Comparison of ENCODE assay signal across 8 cellular contexts in the genomic region with DNA sequence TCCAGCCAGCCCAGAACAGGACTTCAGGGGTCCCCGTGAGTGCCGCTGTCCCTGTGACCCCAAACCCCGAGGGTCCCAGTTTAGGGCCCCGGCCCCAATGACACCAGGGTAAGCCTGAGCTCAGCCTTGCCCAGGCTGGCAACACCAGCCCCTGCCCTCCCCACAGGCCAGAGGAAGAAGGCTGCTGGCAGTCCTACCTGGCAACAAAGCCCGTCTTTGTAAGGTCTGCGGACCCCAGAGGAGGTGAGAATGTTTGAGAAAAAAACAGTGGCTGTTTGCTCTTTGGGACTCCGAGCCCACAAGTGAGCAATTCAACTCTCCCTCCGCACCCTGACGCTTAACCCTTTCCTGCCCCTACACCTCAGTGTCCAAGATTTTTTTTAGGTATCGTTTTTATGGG. TPM values are rescaled to one million over a fixed set of nuclear protein-coding genes. Genes with fewer than 3 reads are reported as not detected.
DNase-seq lines count a peak whose midpoint lies in the region; ATAC-seq and TF ChIP-seq lines count a peak whose summit lies in the region.

No MANE protein-coding gene starts in this region.

- DNase-seq in cardiac muscle cell (ENCODE audit: low read depth in 1 of 2, low spot score in 1 of 2) (peak in 1 of 2 donors; percentile 26), Right ventricle myocardium inferior (ENCODE audit: missing footprints) (no peak), cortex of kidney (lab: John Stamatoyannopoulos, UW) (no peak), mucosa of gallbladder (ENCODE audit: low spot score) (no peak), epidermal melanocyte (ENCODE audit: insufficient read length, low spot score) (no peak)
- no peak for DNase-seq in activated naive CD4-positive, alpha-beta T cell treated with anti-CD3 and anti-CD28 coated beads, Interleukin-2, amount 50 U/mL, for 72 hours (ENCODE audit: low spot score in 2 of 2)

- H3K9me3 ChIP-seq in cardiac muscle cell (ENCODE audit: low read depth) (no peaks in the 10 kb centered on the region), iPS-18c (ENCODE audit: control insufficient read depth, insufficient read depth, low read length) (no peaks in the 10 kb centered on the region)

- ATAC-seq in Right ventricle myocardium inferior = no peak
- peak in 1 of 2 donors; percentile 12 for ATAC-seq in activated naive CD4-positive, alpha-beta T cell treated with anti-CD3 and anti-CD28 coated beads, Interleukin-2, amount 50 U/mL, for 72 hours

- intact Hi-C loops in Right ventricle myocardium inferior (cut with DNase I) = no loop called here

- H3K36me3 ChIP-seq in cardiac muscle cell = no peaks in the 10 kb centered on the region

- H3K9me3 Mint-ChIP-seq in activated naive CD4-positive, alpha-beta T cell treated with anti-CD3 and anti-CD28 coated beads, Interleukin-2, amount 50 U/mL, for 72 hours = no peaks in the 10 kb centered on the region

- H3K27ac ChIP-seq in cardiac muscle cell (no peak overlapping the region), skin epidermis (peak overlapping the region; percentile 14 to 92 (median 80))

- H3K27ac Mint-ChIP-seq in activated naive CD4-positive, alpha-beta T cell treated with anti-CD3 and anti-CD28 coated beads, Interleukin-2, amount 50 U/mL, for 72 hours = peak overlapping the region; percentile 72 to 82

- H3K4me3 ChIP-seq in cardiac muscle cell = peak overlapping the region; percentile 88
- H3K4me3 ChIP-seq in iPS-18c (ENCODE audit: insufficient read depth, low read depth, low read length) = peak overlapping the region; percentile 95
- peak overlapping the region; percentile 50 to 81 (median 63) for H3K4me3 ChIP-seq in skin epidermis

- TF ChIP-seq CTCF in cardiac muscle cell (IDR thresholded peaks at IDR 0.05; ENCODE audit: low read depth, low read length) = no peak

- H3K27me3 ChIP-seq in cardiac muscle cell = no peaks in the 10 kb centered on the region

- H3K4me1 ChIP-seq in cardiac muscle cell (ENCODE audit: low read depth) = no peaks in the 10 kb centered on the region

- peaks cover 0 to 5% of the 10 kb centered on the region in 2 donors for H3K36me3 Mint-ChIP-seq in activated naive CD4-positive, alpha-beta T cell treated with anti-CD3 and anti-CD28 coated beads, Interleukin-2, amount 50 U/mL, for 72 hours

RNA-seq across cellular contexts. Expression of gene CDK2AP1, which starts 1.7 kb away (rescaled TPM):
- total RNA-seq in cardiac muscle cell = 48.0 and 60.7 TPM in 2 replicates
- 101 and 122 TPM in 2 replicates for polyA plus RNA-seq in cardiac muscle cell
- 74.9 TPM for total RNA-seq in Right ventricle myocardium inferior
- 10 to 100 TPM; 46.0 to 73.6 TPM for total RNA-seq in activated naive CD4-positive, alpha-beta T cell treated with anti-CD3 and anti-CD28 coated beads, Interleukin-2, amount 50 U/mL, for 72 hours
- total RNA-seq in mucosa of gallbladder = 92.0 TPM

RNA-seq across cellular contexts. Expression of gene MTRFR, which starts 36.7 kb away (rescaled TPM):
- total RNA-seq in cardiac muscle cell = 15.0 and 25.8 TPM in 2 replicates
- polyA plus RNA-seq in cardiac muscle cell = 31.9 and 40.8 TPM in 2 replicates
- 8.1 TPM for total RNA-seq in Right ventricle myocardium inferior
- total RNA-seq in activated naive CD4-positive, alpha-beta T cell treated with anti-CD3 and anti-CD28 coated beads, Interleukin-2, amount 50 U/mL, for 72 hours = 10 to 100 TPM; 30.7 to 46.4 TPM
- total RNA-seq in mucosa of gallbladder = 14.0 TPM

RNA-seq across cellular contexts. Expression of gene MPHOSPH9, which starts 37.0 kb away (rescaled TPM):
- 47.8 and 90.9 TPM in 2 replicates for total RNA-seq in cardiac muscle cell
- polyA plus RNA-seq in cardiac muscle cell = 18.1 and 42.8 TPM in 2 replicates
- 21.3 TPM for total RNA-seq in Right ventricle myocardium inferior
- total RNA-seq in activated naive CD4-positive, alpha-beta T cell treated with anti-CD3 and anti-CD28 coated beads, Interleukin-2, amount 50 U/mL, for 72 hours = 100 to 1,000 TPM in 1 of 2 donors, 10 to 100 TPM in 1; 99.0 to 148 TPM
- 14.5 TPM for total RNA-seq in mucosa of gallbladder
